Comparison of ENCODE assay signal across 14 cellular contexts in the genomic region with DNA sequence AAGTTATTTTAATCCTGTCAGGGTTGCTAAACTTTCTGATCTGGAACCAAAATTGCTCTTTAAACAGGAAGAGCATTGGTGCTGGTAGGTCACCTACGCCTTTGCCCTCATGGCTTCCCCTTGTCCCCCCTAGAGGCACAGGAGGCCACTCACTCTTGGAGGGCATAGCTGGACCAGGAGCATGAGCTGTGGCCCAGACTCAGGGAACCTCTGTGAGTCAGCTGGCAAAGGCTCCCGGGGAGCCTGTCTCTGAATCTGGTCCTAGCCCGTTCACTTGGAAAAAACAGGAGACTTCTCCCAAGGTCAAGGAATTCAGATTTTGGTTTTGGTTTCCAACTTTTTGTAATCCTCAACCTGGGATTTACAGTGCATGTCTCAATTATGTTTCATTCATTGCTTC. TPM values are rescaled to one million over a fixed set of nuclear protein-coding genes. Genes with fewer than 3 reads are reported as not detected.
"Had no signal": no experiment of that assay in that cellular context is flagged by ENCODE, and none has a peak within 500 bp of the region (broad histone marks: within the 10 kb centered on the region; RNA-seq: fewer than 3 reads in every experiment).

No MANE protein-coding gene starts in this region.

RNA-seq across cellular contexts. Expression of a gene that starts 9.6 kb away (rescaled TPM):
- total RNA-seq: hepatocyte, kidney epithelial cell, left cardiac atrium, left lobe of liver, lung, mononuclear cell, natural killer cell, occipital lobe, osteocyte, posterior vena cava, psoas muscle, smooth muscle cell, transverse colon had no signal
- polyA plus RNA-seq: smooth muscle cell had no signal

RNA-seq across cellular contexts. Expression of a gene that starts 52.7 kb away (rescaled TPM):
- total RNA-seq: occipital lobe, osteocyte, skeletal muscle tissue had no signal

RNA-seq across cellular contexts. Expression of a gene that starts 57.2 kb away (rescaled TPM):
- total RNA-seq: occipital lobe, skeletal muscle tissue had no signal
